ENCODE assay signal across 17 cellular contexts in genomic region chr20:44392776-44393607, GRCh38. TPM values are rescaled to one million over a fixed set of nuclear protein-coding genes. Genes with fewer than 3 reads are reported as not detected.
DNase-seq lines count a peak whose midpoint lies in the region; ATAC-seq, FAIRE-seq and TF ChIP-seq lines count a peak whose summit lies in the region.
"Had no signal": no experiment of that assay in that cellular context is flagged by ENCODE, and none has a peak within 500 bp of the region (broad histone marks: within the 10 kb centered on the region; RNA-seq: fewer than 3 reads in every experiment).

No MANE protein-coding gene starts in this region.

- H3K27me3 ChIP-seq in H7 (ENCODE audit: control insufficient read depth, insufficient read depth, low read length) = peaks cover 3% of the 10 kb centered on the region; the same call in 1 of the 2 replicates
- peaks cover 1 to 8% of the 10 kb centered on the region in 2 experiments; a peak in 3 of 4 replicates for H3K27me3 ChIP-seq in GM12878 (replicated peaks in 1 of 2; ENCODE audit: control insufficient read depth in 2 of 2, insufficient read depth in 2 of 2, low read length in 1 of 2)
- H3K27me3 ChIP-seq in pancreas = no peaks in the 10 kb centered on the region
- peaks cover 14% of the 10 kb centered on the region for H3K27me3 ChIP-seq in foreskin keratinocyte

- H3K9me3 ChIP-seq in GM12878 (replicated peaks; ENCODE audit: control insufficient read depth, insufficient read depth, low read length) (no peaks in the 10 kb centered on the region), pancreas (no peaks in the 10 kb centered on the region)

- TF ChIP-seq EP300 in GM12878 (IDR thresholded peaks at IDR 0.05; ENCODE audit: borderline replicate concordance in 1 of 2, control insufficient read depth in 1 of 2, low read depth in 2 of 2, low read length in 2 of 2) = no peak

- CTCF ChIA-PET in GM12878 (lab: Yijun Ruan, JAX) = interaction anchor here (1.5 to 2.1 kb wide), 2 partner anchors 217 to 290 kb away, joined by 3 to 4 read pairs; no protein-coding TSS in a partner anchor

- no peaks in the 10 kb centered on the region for H3K36me3 ChIP-seq in H7 (replicated peaks; ENCODE audit: control insufficient read depth, insufficient read depth, low read length)
- no peaks in the 10 kb centered on the region for H3K36me3 ChIP-seq in GM12878 (ENCODE audit: control insufficient read depth in 2 of 2, insufficient read depth in 2 of 2, low read length in 1 of 2)
- no peaks in the 10 kb centered on the region for H3K36me3 ChIP-seq in pancreas

- TF ChIP-seq CTCF in GM12878 (IDR thresholded peaks at IDR 0.05 in 2 of 3, conservative IDR thresholded peaks at IDR 0.05 in 1 of 3; ENCODE audit: control insufficient read depth in 2 of 3, extremely low read depth in 1 of 3, insufficient read depth in 1 of 3, low read depth in 3 of 3, low read length in 3 of 3) (no peak), pancreas (IDR thresholded peaks at IDR 0.05) (no peak), foreskin keratinocyte (conservative IDR thresholded peaks at IDR 0.05) (no peak)

- no peaks in the 10 kb centered on the region for H4K20me1 ChIP-seq in GM12878 (ENCODE audit: control insufficient read depth, insufficient read depth)

- no peaks in the 10 kb centered on the region for H3K4me1 ChIP-seq in GM12878 (ENCODE audit: control insufficient read depth, insufficient read depth, low read length)
- peaks cover 5 to 14% (median 6%) of the 10 kb centered on the region in 3 donors for H3K4me1 ChIP-seq in pancreas
- H3K4me1 ChIP-seq in foreskin keratinocyte = peaks cover 4% of the 10 kb centered on the region

- H3K4me3 ChIP-seq in H7 (ENCODE audit: insufficient read depth, low read depth, low read length) (no peak overlapping the region), GM12878 (no peak overlapping the region), pancreas (no peak overlapping the region)

- 0% methylated on average over 5 of the region's 5 CpGs for WGBS in GM12878 (ENCODE audit: insufficient coverage, insufficient replicate concordance, low lambda C conversion rate, missing lambda C conversion rate)
- 31 to 39% methylated on average over 5 of the region's 5 CpGs for WGBS in pancreas, 2 donors

- ATAC-seq in GM12878 (no peak), left lobe of liver (peak; percentile 53), pancreas (peak; percentile 48 to 71 (median 62)), foreskin keratinocyte (no peak)

- FAIRE-seq in GM12878 (lab: Jason Lieb, UNC) (no peak), pancreas (lab: Jason Lieb, UNC) (no peak)

- SMC1A ChIA-PET in GM12878 (lab: Charles Lee; ENCODE audit: uncharacterized antibody, unreplicated experiment) = no interaction called here

- H2AFZ ChIP-seq in GM12878 (ENCODE audit: control insufficient read depth, low read depth, low read length) = no peak overlapping the region

- no TSS peak for BruUV-seq in GM12878 (replicated peaks; lab: Mats Ljungman, UMichigan)

- intact Hi-C loops in GM12878 (cut with micrococcal nuclease; ENCODE audit: unreplicated experiment) = no loop called here
- intact Hi-C loops in pancreas (cut with DNase I) = no loop called here

- H3K79me2 ChIP-seq in GM12878 (ENCODE audit: control insufficient read depth, insufficient read depth, low read length) = no peaks in the 10 kb centered on the region

- H3K4me2 ChIP-seq in GM12878 (ENCODE audit: control insufficient read depth, insufficient read depth) = no peak overlapping the region

- no peak overlapping the region for H3K9ac ChIP-seq in GM12878 (ENCODE audit: control insufficient read depth, insufficient read depth, low read length)

- RAD21 ChIA-PET in GM12878 (lab: Charles Lee; ENCODE audit: unreplicated experiment) = no interaction called here

- in situ Hi-C loops in GM12878 (cut with MboI) = no loop called here

- TF ChIP-seq POLR2A in GM12878 (IDR thresholded peaks at IDR 0.05; ENCODE audit: low read depth, low read length) = no peak

- POLR2A ChIA-PET in GM12878 (lab: Charles Lee) = no interaction called here

- H3K27ac ChIP-seq in GM12878 (ENCODE audit: control insufficient read depth, insufficient read depth) (no peak overlapping the region), pancreas (no peak overlapping the region), foreskin keratinocyte (no peak overlapping the region)

- peak; percentile 33 for DNase-seq in H7
- no peak for DNase-seq in GM12878 (ENCODE audit: low read depth, low spot score)
- peak; percentile 92 for DNase-seq in left lobe of liver (ENCODE audit: low spot score)
- no peak for DNase-seq in pancreas
- no peak for DNase-seq in foreskin keratinocyte
- DNase-seq in NOMO-1 treated with DMSO at 0.1 percent for 48 hours (lab: John Stamatoyannopoulos, UW; ENCODE audit: unreplicated experiment) = no peak
- no peak for DNase-seq in amniotic stem cell (lab: John Stamatoyannopoulos, UW)
- DNase-seq: CD8-positive, alpha-beta memory T cell; HCEC 1CT; KG1; NCI-H1048; NCI-H1694; RPMI8226 had no signal

- no peak for TF ChIP-seq RAD21 in GM12878 (IDR thresholded peaks at IDR 0.05; ENCODE audit: insufficient read depth, low read depth, low read length)

TF ChIP-seq in GM12878, 131 proteins besides CTCF, POLR2A, EP300 and RAD21:
- no peak for TF ChIP-seq SREBF2 (IDR thresholded peaks at IDR 0.05; ENCODE audit: low read length)
- TF ChIP-seq MXI1 (IDR thresholded peaks at IDR 0.05; ENCODE audit: low read depth, low read length) = no peak
- TF ChIP-seq FOXK2 (IDR thresholded peaks at IDR 0.05) = peak; percentile 11; the same call in 1 of the 2 replicates

RNA-seq across cellular contexts. Expression of gene HNF4A, which starts 37.5 kb away (rescaled TPM):
- total RNA-seq in H7 (2014; rRNA removed; shearing (Covaris generic)) = 3.7 and 11.4 TPM in 2 replicates
- not detected in 2 replicates for total RNA-seq in GM12878 (2013; cell fraction: nucleolus; rRNA removed)
- total RNA-seq in GM12878 (2014; rRNA removed) = not detected in 2 replicates
- total RNA-seq in GM12878 (2014; rRNA removed; fragmentation: Illumina TruSeq; extraction: Trizol) = not detected in 2 replicates
- 0.16 and 0.21 TPM in 2 replicates for total RNA-seq in GM12878 (2021)
- polyA plus RNA-seq in GM12878 (2011; ENCODE audit: low read depth) = not detected
- polyA plus RNA-seq in GM12878 (2011; rRNA removed) = not detected in 2 replicates
- not detected in 2 replicates for polyA plus RNA-seq in GM12878 (2011; cell fraction: cytosol; rRNA removed)
- polyA plus RNA-seq in GM12878 (2011; cell fraction: nucleus; rRNA removed) = not detected in 2 replicates
- polyA plus RNA-seq in GM12878 (2012) = not detected in 2 replicates
- polyA plus RNA-seq in GM12878 (2014; fragmentation: Illumina TruSeq; extraction: Trizol) = not detected in 2 replicates
- polyA plus RNA-seq in GM12878 (2014; fragmentation: Nextera tagmentation; extraction: Ambion mirVana) = not detected
- not detected in 2 replicates for polyA plus RNA-seq in GM12878 (2014; rRNA removed)
- not detected for polyA plus RNA-seq in GM12878 (2016; fragmentation: Nextera tagmentation; extraction: Ambion mirVana)
- polyA minus RNA-seq in GM12878 (2011; rRNA and poly(A)+ RNA removed) = not detected in 2 replicates
- polyA minus RNA-seq in GM12878 (2011; cell fraction: cytosol; rRNA and poly(A)+ RNA removed) = not detected in 2 replicates
- not detected in 2 replicates for polyA minus RNA-seq in GM12878 (2011; cell fraction: nucleus; rRNA and poly(A)+ RNA removed)
- 189 TPM for total RNA-seq in left lobe of liver
- total RNA-seq in pancreas = 10 to 100 TPM; 19.6 to 29.2 (median 23.1) TPM
- polyA plus RNA-seq in pancreas = 1 to 10 TPM; 7.4 to 8.8 TPM
- total RNA-seq in foreskin keratinocyte = not detected in 2 replicates
- polyA plus RNA-seq in foreskin keratinocyte = not detected in 2 replicates
- total RNA-seq: CD8-positive, alpha-beta memory T cell; M059J had no signal
- polyA plus RNA-seq: AG04450; CD8-positive, alpha-beta memory T cell had no signal

RNA-seq across cellular contexts. Expression of gene R3HDML, which starts 56.1 kb away (rescaled TPM):
- total RNA-seq in H7 (2014; rRNA removed; shearing (Covaris generic)) = 0.07 TPM in 1 of 2 replicates, not detected in the other
- total RNA-seq in GM12878 (2013; cell fraction: nucleolus; rRNA removed) = not detected in 2 replicates
- not detected in 2 replicates for total RNA-seq in GM12878 (2014; rRNA removed)
- total RNA-seq in GM12878 (2014; rRNA removed; fragmentation: Illumina TruSeq; extraction: Trizol) = not detected in 2 replicates
- total RNA-seq in GM12878 (2021) = not detected in 2 replicates
- not detected for polyA plus RNA-seq in GM12878 (2011; ENCODE audit: low read depth)
- polyA plus RNA-seq in GM12878 (2011; rRNA removed) = not detected in 2 replicates
- polyA plus RNA-seq in GM12878 (2011; cell fraction: cytosol; rRNA removed) = not detected in 2 replicates
- not detected in 2 replicates for polyA plus RNA-seq in GM12878 (2011; cell fraction: nucleus; rRNA removed)
- not detected in 2 replicates for polyA plus RNA-seq in GM12878 (2012)
- not detected in 2 replicates for polyA plus RNA-seq in GM12878 (2014; fragmentation: Illumina TruSeq; extraction: Trizol)
- not detected for polyA plus RNA-seq in GM12878 (2014; fragmentation: Nextera tagmentation; extraction: Ambion mirVana)
- not detected in 2 replicates for polyA plus RNA-seq in GM12878 (2014; rRNA removed)
- polyA plus RNA-seq in GM12878 (2016; fragmentation: Nextera tagmentation; extraction: Ambion mirVana) = not detected
- not detected in 2 replicates for polyA minus RNA-seq in GM12878 (2011; rRNA and poly(A)+ RNA removed)
- polyA minus RNA-seq in GM12878 (2011; cell fraction: cytosol; rRNA and poly(A)+ RNA removed) = not detected in 2 replicates
- polyA minus RNA-seq in GM12878 (2011; cell fraction: nucleus; rRNA and poly(A)+ RNA removed) = not detected in 2 replicates
- not detected for total RNA-seq in left lobe of liver
- not detected for total RNA-seq in pancreas
- polyA plus RNA-seq in pancreas = not detected
- total RNA-seq in foreskin keratinocyte = not detected in 2 replicates
- not detected in 2 replicates for polyA plus RNA-seq in foreskin keratinocyte
- total RNA-seq: CD8-positive, alpha-beta memory T cell; M059J; NCI-H460 had no signal
- polyA plus RNA-seq: AG04450; BJ; CD8-positive, alpha-beta memory T cell had no signal

Comparison
In these comparisons a context has a peak if more than half of its experiments do, and no peak if none do; other contexts are left out.
1. DNase-seq: peak in H7 (single experiment) and left lobe of liver (single experiment); none in GM12878 (single experiment), pancreas (0 of 6), foreskin keratinocyte (0 of 2), NOMO-1 treated with DMSO at 0.1 percent for 48 hours (single experiment) and amniotic stem cell (single experiment).
2. ATAC-seq: peak in left lobe of liver (single experiment) and pancreas (4 of 4); none in GM12878 (single experiment) and foreskin keratinocyte (single experiment).